Comparison of ENCODE assay signal across 13 cellular contexts in genomic region chr7:51297986-51298385, GRCh38. TPM values are rescaled to one million over a fixed set of nuclear protein-coding genes. Genes with fewer than 3 reads are reported as not detected.
ATAC-seq and TF ChIP-seq lines count a peak whose summit lies in the region.
"Had no signal": no experiment of that assay in that cellular context is flagged by ENCODE, and none has a peak within 500 bp of the region (broad histone marks: within the 10 kb centered on the region; RNA-seq: fewer than 3 reads in every experiment).

No MANE protein-coding gene starts in this region.

- POLR2A ChIA-PET in HEK293 (lab: Yijun Ruan, JAX) = no interaction called here

- no peak overlapping the region for H3K27ac ChIP-seq in HEK293 (ENCODE audit: extremely low read depth, low read depth, low read length)
- peak overlapping the region; percentile 61 for H3K27ac ChIP-seq in cingulate gyrus (ENCODE audit: low read depth, low read length)
- H3K27ac ChIP-seq in layer of hippocampus (ENCODE audit: low read depth, low read length) = peak overlapping the region; percentile 19
- H3K27ac ChIP-seq in temporal lobe (ENCODE audit: low read depth, low read length) = peak overlapping the region; percentile 99
- H3K27ac ChIP-seq: BLaER1 treated with 17β-estradiol and CSF1 and Interleukin-3, amounts not matched to agents 10 nM and 100 nM; HL-60 had no signal

- TF ChIP-seq CTCF in HEK293 (tag by site-specific recombination; IDR thresholded peaks at IDR 0.05) = no peak

- H3K4me3 ChIP-seq in HEK293 (ENCODE audit: low read depth, low read length) = no peak overlapping the region
- H3K4me3 ChIP-seq: BLaER1 treated with 17β-estradiol and CSF1 and Interleukin-3, amounts not matched to agents 10 nM and 100 nM; HAP-1; K562 had no signal

- H3K27me3 ChIP-seq in layer of hippocampus (ENCODE audit: control insufficient read depth, insufficient read depth, low read length) = no peaks in the 10 kb centered on the region
- H3K27me3 ChIP-seq: BLaER1 treated with 17β-estradiol and CSF1 and Interleukin-3, amounts not matched to agents 10 nM and 100 nM had no signal

- CTCF ChIA-PET in HEK293 (lab: Yijun Ruan, JAX) = interaction anchor here (0.7 to 1.8 kb wide), 2 partner anchors 69 to 146 kb away, joined by 3 to 5 read pairs; no protein-coding TSS in a partner anchor

- H3K9me3 ChIP-seq in HEK293 (ENCODE audit: control insufficient read depth, insufficient read depth, low read depth, low read length) = no peaks in the 10 kb centered on the region
- H3K9me3 ChIP-seq: BLaER1 treated with 17β-estradiol and CSF1 and Interleukin-3, amounts not matched to agents 10 nM and 100 nM; HAP-1 had no signal

- ATAC-seq in HG03159 (IDR thresholded peaks at IDR 0.05; ENCODE audit: unreplicated experiment) (no peak), HG03521 (IDR thresholded peaks at IDR 0.05; ENCODE audit: unreplicated experiment) (no peak), GM18498 (IDR thresholded peaks at IDR 0.05; ENCODE audit: unreplicated experiment) (no peak)
- ATAC-seq: CD8-positive, alpha-beta T cell; K562 had no signal

- H3K4me1 ChIP-seq in HEK293 (ENCODE audit: control insufficient read depth, insufficient read depth, low read length) = peaks cover 10% of the 10 kb centered on the region
- H3K4me1 ChIP-seq: BLaER1 treated with 17β-estradiol and CSF1 and Interleukin-3, amounts not matched to agents 10 nM and 100 nM had no signal

- no peaks in the 10 kb centered on the region for H3K36me3 ChIP-seq in HEK293 (ENCODE audit: control insufficient read depth in 2 of 2, insufficient read depth in 1 of 2, low read length in 2 of 2)
- H3K36me3 ChIP-seq: BLaER1 treated with 17β-estradiol and CSF1 and Interleukin-3, amounts not matched to agents 10 nM and 100 nM; HAP-1 had no signal

TF ChIP-seq in HEK293, 187 proteins besides CTCF, POLR2A, EP300 and RAD21:
- 0 out of 2 replicates have a peak, but pooled peaks have one; percentile 14 for TF ChIP-seq ZNF350 (tag by site-specific recombination; IDR thresholded peaks at IDR 0.05)
- TF ChIP-seq, protein P1, sequence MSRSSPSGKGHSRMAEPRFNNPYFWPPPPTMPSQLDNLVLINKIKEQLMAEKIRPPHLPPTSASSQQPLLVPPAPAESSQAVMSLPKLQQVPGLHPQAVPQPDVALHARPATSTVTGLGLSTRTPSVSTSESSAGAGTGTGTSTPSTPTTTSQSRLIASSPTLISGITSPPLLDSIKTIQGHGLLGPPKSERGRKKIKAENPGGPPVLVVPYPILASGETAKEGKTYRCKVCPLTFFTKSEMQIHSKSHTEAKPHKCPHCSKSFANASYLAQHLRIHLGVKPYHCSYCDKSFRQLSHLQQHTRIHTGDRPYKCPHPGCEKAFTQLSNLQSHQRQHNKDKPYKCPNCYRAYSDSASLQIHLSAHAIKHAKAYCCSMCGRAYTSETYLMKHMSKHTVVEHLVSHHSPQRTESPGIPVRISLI (tag by site-specific recombination; IDR thresholded peaks at IDR 0.05) = no peak

RNA-seq across cellular contexts. Expression of gene COBL, which starts 18.6 kb away (rescaled TPM):
- total RNA-seq in temporal lobe = 9.8 TPM
- total RNA-seq: B cell had no signal
